ENCODE assay signal across 2 cellular contexts in genomic region chr5:156272139-156272538, GRCh38.
TF ChIP-seq lines count a peak whose summit lies in the region.

No MANE protein-coding gene starts in this region.

TF ChIP-seq in HEK293, 187 proteins besides CTCF, POLR2A, EP300 and RAD21:
- TF ChIP-seq ATF2 (tag by site-specific recombination; IDR thresholded peaks at IDR 0.05; ENCODE audit: low read depth) (peak; percentile 59; the same call in 1 of the 2 replicates), ZNF398 (tag by site-specific recombination; IDR thresholded peaks at IDR 0.05) (no peak)

TF ChIP-seq in GM12878, 131 proteins besides CTCF, POLR2A, EP300 and RAD21 (continued from another document):
- TF ChIP-seq RCOR1 (conservative IDR thresholded peaks at IDR 0.05; ENCODE audit: low read depth, low read length) (no peak), SREBF1 (IDR thresholded peaks at IDR 0.05; ENCODE audit: low read length) (no peak)
TF ChIP-seq in GM12878: peak in this region for 1.
